ENCODE assay signal across 1 cellular context in genomic region chr11:95790933-95791247, GRCh38.
TF ChIP-seq lines count a peak whose summit lies in the region.

No MANE protein-coding gene starts in this region.

TF ChIP-seq in HepG2, 621 proteins besides CTCF, POLR2A, EP300 and RAD21 (continued from another document and continues in another):
- TF ChIP-seq HNF1A (IDR thresholded peaks at IDR 0.05; ENCODE audit: low read depth), result 0 out of 2 replicates have a peak, but pooled peaks have one; percentile 3
- no peak for TF ChIP-seq HNF1A (CRISPR knock-in tag; IDR thresholded peaks at IDR 0.05; ENCODE audit: borderline replicate concordance)
- TF ChIP-seq TOPORS (CRISPR knock-in tag; IDR thresholded peaks at IDR 0.05), result peak; percentile 59; the same call in 1 of the 2 replicates
- TF ChIP-seq ZNF563 (CRISPR knock-in tag; IDR thresholded peaks at IDR 0.05), result peak; percentile 21; the same call in 1 of the 2 replicates
- no peak for TF ChIP-seq ZBTB3 (CRISPR knock-in tag; IDR thresholded peaks at IDR 0.05; ENCODE audit: borderline replicate concordance, low read depth)
- TF ChIP-seq ZBTB20 (CRISPR knock-in tag; IDR thresholded peaks at IDR 0.05; ENCODE audit: borderline replicate concordance, low read depth), result 0 out of 2 replicates have a peak, but pooled peaks have one; percentile 51
- 0 out of 2 replicates have a peak, but pooled peaks have one; percentile 27 for TF ChIP-seq BHLHE40 (IDR thresholded peaks at IDR 0.05; ENCODE audit: low read length)
- 0 out of 2 replicates have a peak, but pooled peaks have one; percentile 22 for TF ChIP-seq DMAP1 (CRISPR knock-in tag; IDR thresholded peaks at IDR 0.05)
- peak; percentile 80; the same call in 1 of the 2 replicates for TF ChIP-seq RFXAP (CRISPR knock-in tag; IDR thresholded peaks at IDR 0.05; ENCODE audit: borderline replicate concordance)
- TF ChIP-seq DR1 (CRISPR knock-in tag; IDR thresholded peaks at IDR 0.05), result peak; percentile 56; the same call in 1 of the 2 replicates
- 0 out of 2 replicates have a peak, but pooled peaks have one; percentile 27 for TF ChIP-seq POLR2AphosphoS5 (IDR thresholded peaks at IDR 0.05; ENCODE audit: low read depth, low read length)
- no peak for TF ChIP-seq CEBPG (CRISPR knock-in tag; IDR thresholded peaks at IDR 0.05)
- peak; percentile 97 for TF ChIP-seq ZNF574 (CRISPR knock-in tag; IDR thresholded peaks at IDR 0.05)
- peak; percentile 15 for TF ChIP-seq ASH2L (IDR thresholded peaks at IDR 0.05; ENCODE audit: insufficient read length, low read depth, low read length)
- TF ChIP-seq, protein P1, sequence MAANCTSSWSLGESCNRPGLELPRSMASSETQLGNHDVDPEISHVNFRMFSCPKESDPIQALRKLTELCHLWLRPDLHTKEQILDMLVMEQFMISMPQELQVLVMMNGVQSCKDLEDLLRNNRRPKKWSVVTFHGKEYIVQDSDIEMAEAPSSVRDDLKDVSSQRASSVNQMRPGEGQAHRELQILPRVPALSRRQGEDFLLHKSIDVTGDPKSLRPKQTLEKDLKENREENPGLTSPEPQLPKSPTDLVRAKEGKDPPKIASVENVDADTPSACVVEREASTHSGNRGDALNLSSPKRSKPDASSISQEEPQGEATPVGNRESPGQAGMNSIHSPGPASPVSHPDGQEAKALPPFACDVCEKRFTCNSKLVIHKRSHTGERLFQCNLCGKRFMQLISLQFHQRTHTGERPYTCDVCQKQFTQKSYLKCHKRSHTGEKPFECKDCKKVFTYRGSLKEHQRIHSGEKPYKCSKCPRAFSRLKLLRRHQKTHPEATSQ (CRISPR knock-in tag; IDR thresholded peaks at IDR 0.05; ENCODE audit: borderline replicate concordance), result peak; percentile 46; the same call in 1 of the 2 replicates
- TF ChIP-seq USF2 (IDR thresholded peaks at IDR 0.05; ENCODE audit: low read depth, low read length), result peak; percentile 81
- peak; percentile 82; the same call in 1 of the 2 replicates for TF ChIP-seq USF2 (CRISPR knock-in tag; IDR thresholded peaks at IDR 0.05; ENCODE audit: borderline replicate concordance)
- peak; percentile 7; the same call in 1 of the 2 replicates for TF ChIP-seq MLXIP (CRISPR knock-in tag; IDR thresholded peaks at IDR 0.05; ENCODE audit: borderline replicate concordance)
- no peak for TF ChIP-seq KDM3A (CRISPR knock-in tag; IDR thresholded peaks at IDR 0.05; ENCODE audit: low read depth)
- TF ChIP-seq ZC3H4 (CRISPR knock-in tag; IDR thresholded peaks at IDR 0.05; ENCODE audit: borderline replicate concordance), result 0 out of 2 replicates have a peak, but pooled peaks have one; percentile 15
- no peak for TF ChIP-seq CCAR2 (optimal IDR thresholded peaks at IDR 0.05; ENCODE audit: low read depth, low read length)
- TF ChIP-seq BCL6 (CRISPR knock-in tag; IDR thresholded peaks at IDR 0.05), result peak; percentile 60
- peak; percentile 5 for TF ChIP-seq SRSF1 (optimal IDR thresholded peaks at IDR 0.05; ENCODE audit: low read depth, low read length)
- TF ChIP-seq, protein P2, sequence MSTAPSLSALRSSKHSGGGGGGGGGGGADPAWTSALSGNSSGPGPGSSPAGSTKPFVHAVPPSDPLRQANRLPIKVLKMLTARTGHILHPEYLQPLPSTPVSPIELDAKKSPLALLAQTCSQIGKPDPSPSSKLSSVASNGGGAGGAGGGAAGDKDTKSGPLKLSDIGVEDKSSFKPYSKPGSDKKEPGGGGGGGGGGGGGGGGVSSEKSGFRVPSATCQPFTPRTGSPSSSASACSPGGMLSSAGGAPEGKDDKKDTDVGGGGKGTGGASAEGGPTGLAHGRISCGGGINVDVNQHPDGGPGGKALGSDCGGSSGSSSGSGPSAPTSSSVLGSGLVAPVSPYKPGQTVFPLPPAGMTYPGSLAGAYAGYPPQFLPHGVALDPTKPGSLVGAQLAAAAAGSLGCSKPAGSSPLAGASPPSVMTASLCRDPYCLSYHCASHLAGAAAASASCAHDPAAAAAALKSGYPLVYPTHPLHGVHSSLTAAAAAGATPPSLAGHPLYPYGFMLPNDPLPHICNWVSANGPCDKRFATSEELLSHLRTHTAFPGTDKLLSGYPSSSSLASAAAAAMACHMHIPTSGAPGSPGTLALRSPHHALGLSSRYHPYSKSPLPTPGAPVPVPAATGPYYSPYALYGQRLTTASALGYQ (CRISPR knock-in tag; IDR thresholded peaks at IDR 0.05), result peak; percentile 39; the same call in 1 of the 2 replicates
- no peak for TF ChIP-seq ZNF382 (CRISPR knock-in tag; IDR thresholded peaks at IDR 0.05; ENCODE audit: borderline replicate concordance)
- TF ChIP-seq RERE (CRISPR knock-in tag; IDR thresholded peaks at IDR 0.05; ENCODE audit: low read depth), result peak; percentile 16; the same call in 1 of the 2 replicates
- TF ChIP-seq DDIT3 (CRISPR knock-in tag; IDR thresholded peaks at IDR 0.05), result no peak
